In the genomic region with DNA sequence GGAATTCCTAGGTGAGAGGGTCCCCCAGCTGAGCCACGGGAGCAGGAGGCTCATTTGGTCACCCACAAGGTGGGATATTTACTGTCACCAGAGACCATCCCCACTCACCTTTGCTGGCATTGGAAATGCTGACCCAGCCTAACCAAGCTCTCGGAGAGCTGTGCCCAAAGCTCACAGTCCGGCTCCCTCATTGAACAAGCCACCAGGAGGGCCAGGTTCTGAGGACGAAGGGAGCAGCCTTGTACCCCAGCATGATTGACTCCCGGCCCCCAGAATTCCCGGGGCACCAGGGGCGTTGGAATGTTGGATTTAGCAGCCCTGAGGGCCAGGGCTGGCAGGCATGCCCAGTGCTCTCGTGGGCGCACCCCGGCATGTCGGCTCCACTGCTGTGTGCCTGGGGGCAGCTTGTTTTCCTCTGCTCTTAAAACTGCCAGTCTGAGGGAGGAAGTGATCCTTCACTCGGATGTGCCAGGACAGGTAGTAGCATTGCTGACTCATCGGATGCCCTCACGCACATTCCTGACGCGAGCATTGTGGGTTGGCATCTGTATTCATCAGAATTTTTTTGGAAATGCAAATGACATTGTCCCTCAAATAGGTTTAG, we compare ENCODE assay signal across 2 cellular contexts.
TF ChIP-seq lines count a peak whose summit lies in the region.

No MANE protein-coding gene starts in this region.

TF ChIP-seq in GM23338, 12 proteins besides CTCF, POLR2A, EP300 and RAD21 (continues in another document):
- TF ChIP-seq CREB1 (CRISPR knock-in tag; IDR thresholded peaks at IDR 0.05; ENCODE audit: low read depth), result no peak
- no peak for TF ChIP-seq ZNF114 (CRISPR knock-in tag; IDR thresholded peaks at IDR 0.05)
- no peak for TF ChIP-seq ZNF331 (CRISPR knock-in tag; IDR thresholded peaks at IDR 0.05; ENCODE audit: low read depth)
- no peak for TF ChIP-seq JUNB (IDR thresholded peaks at IDR 0.05; ENCODE audit: unreplicated experiment)
- TF ChIP-seq, protein P1, sequence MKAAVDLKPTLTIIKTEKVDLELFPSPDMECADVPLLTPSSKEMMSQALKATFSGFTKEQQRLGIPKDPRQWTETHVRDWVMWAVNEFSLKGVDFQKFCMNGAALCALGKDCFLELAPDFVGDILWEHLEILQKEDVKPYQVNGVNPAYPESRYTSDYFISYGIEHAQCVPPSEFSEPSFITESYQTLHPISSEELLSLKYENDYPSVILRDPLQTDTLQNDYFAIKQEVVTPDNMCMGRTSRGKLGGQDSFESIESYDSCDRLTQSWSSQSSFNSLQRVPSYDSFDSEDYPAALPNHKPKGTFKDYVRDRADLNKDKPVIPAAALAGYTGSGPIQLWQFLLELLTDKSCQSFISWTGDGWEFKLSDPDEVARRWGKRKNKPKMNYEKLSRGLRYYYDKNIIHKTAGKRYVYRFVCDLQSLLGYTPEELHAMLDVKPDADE (IDR thresholded peaks at IDR 0.05), result no peak
- no peak for TF ChIP-seq EZH2phosphoT487 (IDR thresholded peaks at IDR 0.05; ENCODE audit: unreplicated experiment)
- no peak for TF ChIP-seq POLR2AphosphoS5 (IDR thresholded peaks at IDR 0.05; ENCODE audit: low read depth)
- TF ChIP-seq REST (IDR thresholded peaks at IDR 0.05; ENCODE audit: unreplicated experiment), result no peak
- no peak for TF ChIP-seq STAT1 (IDR thresholded peaks at IDR 0.05; ENCODE audit: unreplicated experiment)
- no peak for TF ChIP-seq EZH2 (IDR thresholded peaks at IDR 0.05; ENCODE audit: low read depth, unreplicated experiment)

TF ChIP-seq in K562, 482 proteins besides CTCF, POLR2A, EP300 and RAD21:
- TF ChIP-seq MAFF (IDR thresholded peaks at IDR 0.05; ENCODE audit: low read length) (0 out of 2 replicates have a peak, but pooled peaks have one; percentile 33), TCF3 (CRISPR knock-in tag; IDR thresholded peaks at IDR 0.05) (no peak), C11orf30 (IDR thresholded peaks at IDR 0.05; ENCODE audit: low read depth) (peak; percentile 24)
